In genomic region chr5:177130211-177131018, GRCh38 we compare ENCODE assay signal across 1 cellular context.
TF ChIP-seq lines count a peak whose summit lies in the region.

No MANE protein-coding gene starts in this region.

TF ChIP-seq in SK-N-SH, 30 proteins besides CTCF, POLR2A, EP300 and RAD21 (continued from another document):
- TF ChIP-seq PBX3 (IDR thresholded peaks at IDR 0.05) (no peak), FOSL2 (IDR thresholded peaks at IDR 0.05; ENCODE audit: borderline replicate concordance, low read depth) (no peak), ELF1 (IDR thresholded peaks at IDR 0.05) (no peak), NRF1 (IDR thresholded peaks at IDR 0.05; ENCODE audit: low read depth, low read length) (no peak), RXRA (IDR thresholded peaks at IDR 0.05; ENCODE audit: borderline replicate concordance, low read depth) (no peak), REST (IDR thresholded peaks at IDR 0.05; ENCODE audit: low read depth, low read length) (no peak), RFX5 (IDR thresholded peaks at IDR 0.05; ENCODE audit: low read length) (no peak), FOXM1 (IDR thresholded peaks at IDR 0.05; ENCODE audit: low read depth) (no peak), SMC3 (IDR thresholded peaks at IDR 0.05; ENCODE audit: low read depth, low read length) (no peak), SIN3A (IDR thresholded peaks at IDR 0.05; ENCODE audit: borderline replicate concordance, low read depth, low read length) (no peak), FOXJ3 (CRISPR knock-in tag; IDR thresholded peaks at IDR 0.05) (no peak), POLR2AphosphoS5 (IDR thresholded peaks at IDR 0.05; ENCODE audit: low read depth, low read length) (no peak), EZH2phosphoT487 (IDR thresholded peaks at IDR 0.05; ENCODE audit: borderline replicate concordance, low read depth) (no peak), RCOR1 (IDR thresholded peaks at IDR 0.05; ENCODE audit: low read length) (no peak), TEAD4 (IDR thresholded peaks at IDR 0.05; ENCODE audit: borderline replicate concordance, insufficient read depth) (no peak), USF2 (IDR thresholded peaks at IDR 0.05; ENCODE audit: borderline replicate concordance, low read depth, low read length) (no peak)
